ENCODE assay signal across 23 cellular contexts in genomic region chrY:7092836-7093235, GRCh38.
DNase-seq lines count a peak whose midpoint lies in the region; ATAC-seq and TF ChIP-seq lines count a peak whose summit lies in the region.
"Had no signal": no experiment of that assay in that cellular context is flagged by ENCODE, and none has a peak within 500 bp of the region (broad histone marks: within the 10 kb centered on the region; RNA-seq: fewer than 3 reads in every experiment).

No MANE protein-coding gene starts in this region.

- no peak for TF ChIP-seq POLR2A in breast epithelium (IDR thresholded peaks at IDR 0.05)

- intact Hi-C loops in activated CD8-positive, alpha-beta T cell treated with anti-CD3 and anti-CD28 coated beads for 36 hours (cut with micrococcal nuclease), result no loop called here
- intact Hi-C loops in breast epithelium (cut with DNase I; ENCODE audit: low total_unique reads), result no loop called here

- peaks cover 9% of the 10 kb centered on the region for H3K79me1 ChIP-seq in trophoblast cell (ENCODE audit: low read length)

- H3K9me3 ChIP-seq in trophoblast cell (ENCODE audit: insufficient read depth, low read depth, low read length) (no peaks in the 10 kb centered on the region), breast epithelium (no peaks in the 10 kb centered on the region)
- H3K9me3 ChIP-seq: ascending aorta, colonic mucosa, gastrocnemius medialis, tibial nerve had no signal

- H3K27me3 ChIP-seq in trophoblast cell (ENCODE audit: insufficient read depth, low read length), result no peaks in the 10 kb centered on the region
- no peaks in the 10 kb centered on the region for H3K27me3 ChIP-seq in breast epithelium
- H3K27me3 ChIP-seq: ascending aorta, colonic mucosa, gastrocnemius medialis, tibial nerve had no signal

- no peak overlapping the region for H3K9ac ChIP-seq in trophoblast cell (ENCODE audit: low read length)

- H3K27ac Mint-ChIP-seq in activated CD8-positive, alpha-beta T cell treated with anti-CD3 and anti-CD28 coated beads for 36 hours, result no peak overlapping the region
- H3K27ac Mint-ChIP-seq in activated CD8-positive, alpha-beta T cell treated with anti-CD3 and anti-CD28 coated beads, Interleukin-2, amount 10 ng/mL, durations not matched to agents 7 days and 5 days, result no peak overlapping the region
- H3K27ac Mint-ChIP-seq: activated CD4-positive, alpha-beta T cell treated with anti-CD3 and anti-CD28 coated beads, Interleukin-2, amount 10 ng/mL, durations not matched to agents 24 days and 14 days; CD4-positive, CD25-positive, alpha-beta regulatory T cell; stimulated activated effector memory CD8-positive, alpha-beta T cell treated with anti-CD3 and anti-CD28 coated beads, Interleukin-12 subunit alpha, Interleukin-12 subunit beta, amount 100 ng/mL, for 72 hours had no signal

- no peak overlapping the region for H3K4me3 ChIP-seq in trophoblast cell (ENCODE audit: low read depth, low read length)
- no peak overlapping the region for H3K4me3 ChIP-seq in breast epithelium
- H3K4me3 ChIP-seq: ascending aorta, colonic mucosa, gastrocnemius medialis, SK-N-MC, tibial nerve had no signal

- no peak overlapping the region for H2AFZ ChIP-seq in trophoblast cell (ENCODE audit: insufficient read depth, low read length, poor library complexity)

- H3K36me3 ChIP-seq in trophoblast cell (ENCODE audit: control insufficient read depth in 1 of 2, insufficient read depth in 2 of 2, low read length in 2 of 2) (no peaks in the 10 kb centered on the region), breast epithelium (no peaks in the 10 kb centered on the region)
- H3K36me3 ChIP-seq: ascending aorta, colonic mucosa, gastrocnemius medialis, tibial nerve had no signal

- no peaks in the 10 kb centered on the region for H3K4me1 Mint-ChIP-seq in activated CD8-positive, alpha-beta T cell treated with anti-CD3 and anti-CD28 coated beads for 36 hours (ENCODE audit: low read depth)
- H3K4me1 Mint-ChIP-seq in activated CD8-positive, alpha-beta T cell treated with anti-CD3 and anti-CD28 coated beads, Interleukin-2, amount 10 ng/mL, durations not matched to agents 7 days and 5 days (ENCODE audit: low read depth), result peaks cover 6% of the 10 kb centered on the region
- H3K4me1 Mint-ChIP-seq: CD4-positive, CD25-positive, alpha-beta regulatory T cell had no signal

- POLR2A ChIA-PET in activated CD8-positive, alpha-beta T cell treated with anti-CD3 and anti-CD28 coated beads for 36 hours (lab: Charles Lee), result no interaction called here
- POLR2A ChIA-PET in activated CD8-positive, alpha-beta T cell treated with anti-CD3 and anti-CD28 coated beads, Interleukin-2, amount 10 ng/mL, durations not matched to agents 7 days and 5 days (lab: Charles Lee), result no interaction called here

- H3K4me2 ChIP-seq in trophoblast cell (ENCODE audit: low read length), result no peak overlapping the region

- TF ChIP-seq CTCF in activated CD8-positive, alpha-beta T cell treated with anti-CD3 and anti-CD28 coated beads for 36 hours (IDR thresholded peaks at IDR 0.05), result no peak
- no peak for TF ChIP-seq CTCF in breast epithelium (IDR thresholded peaks at IDR 0.05)

- no peak overlapping the region for H2AK5ac ChIP-seq in trophoblast cell (ENCODE audit: low read length)

- peak overlapping the region; percentile 42 for H4K91ac ChIP-seq in trophoblast cell (ENCODE audit: low read depth, low read length)

- peak; percentile 9 for DNase-seq in activated CD8-positive, alpha-beta T cell treated with anti-CD3 and anti-CD28 coated beads for 36 hours
- DNase-seq in activated CD8-positive, alpha-beta T cell treated with anti-CD3 and anti-CD28 coated beads, Interleukin-2, amount 10 ng/mL, durations not matched to agents 7 days and 5 days, result no peak
- peak; percentile 0 for DNase-seq in NCI-H446 treated with DMSO at 0.1 percent for 48 hours (lab: John Stamatoyannopoulos, UW)
- peak; percentile 1 for DNase-seq in dermis blood vessel endothelial cell
- no peak for DNase-seq in trophoblast cell
- no peak for DNase-seq in breast epithelium (ENCODE audit: low spot score in 2 of 2)
- DNase-seq in CD1c-positive myeloid dendritic cell (ENCODE audit: extremely low spot score), result no peak
- no peak for DNase-seq in activated CD4-positive, CD25-positive, alpha-beta regulatory T cell (lab: John Stamatoyannopoulos, UW)
- DNase-seq: activated CD4-positive, alpha-beta T cell treated with anti-CD3 and anti-CD28 coated beads, Interleukin-2, amount 10 ng/mL, durations not matched to agents 24 days and 14 days; activated naive CD4-positive, alpha-beta T cell treated with Interleukin-2 at 50 U/mL for 16 hours; CD4-positive, CD25-positive, alpha-beta regulatory T cell; colonic mucosa; gastrocnemius medialis; GOT3; left ventricle myocardium superior; MV-4-11; NCI-H1930; nucleus accumbens; stimulated activated CD4-positive, alpha-beta T cell treated with anti-CD3 and anti-CD28 coated beads, Interleukin-12 subunit alpha, Interleukin-12 subunit beta, amount 100 ng/mL, for 4 hours had no signal

- no peak overlapping the region for H4K12ac ChIP-seq in trophoblast cell (ENCODE audit: low read depth, low read length)

- no peaks in the 10 kb centered on the region for H3K36me3 Mint-ChIP-seq in activated CD8-positive, alpha-beta T cell treated with anti-CD3 and anti-CD28 coated beads for 36 hours (ENCODE audit: low read depth)
- no peaks in the 10 kb centered on the region for H3K36me3 Mint-ChIP-seq in activated CD8-positive, alpha-beta T cell treated with anti-CD3 and anti-CD28 coated beads, Interleukin-2, amount 10 ng/mL, durations not matched to agents 7 days and 5 days (ENCODE audit: low read depth)
- H3K36me3 Mint-ChIP-seq: CD4-positive, CD25-positive, alpha-beta regulatory T cell; stimulated activated effector memory CD8-positive, alpha-beta T cell treated with anti-CD3 and anti-CD28 coated beads, Interleukin-12 subunit alpha, Interleukin-12 subunit beta, amount 100 ng/mL, for 72 hours had no signal

- no peak overlapping the region for H3K27ac ChIP-seq in trophoblast cell (ENCODE audit: low read depth, low read length)
- H3K27ac ChIP-seq in breast epithelium, result no peak overlapping the region
- H3K27ac ChIP-seq: ascending aorta, colonic mucosa, gastrocnemius medialis, SK-N-MC, tibial nerve had no signal

- H3K23ac ChIP-seq in trophoblast cell (ENCODE audit: low read length), result no peak overlapping the region

- no peak overlapping the region for H3K18ac ChIP-seq in trophoblast cell (ENCODE audit: low read length)

- no CpG with 5 or more reads among the region's 1 CpG for WGBS in trophoblast cell (ENCODE audit: extremely low coverage, insufficient coverage, insufficient read length)

- ATAC-seq in activated CD8-positive, alpha-beta T cell treated with anti-CD3 and anti-CD28 coated beads for 36 hours, result no peak
- no peak for ATAC-seq in activated CD8-positive, alpha-beta T cell treated with anti-CD3 and anti-CD28 coated beads, Interleukin-2, amount 10 ng/mL, durations not matched to agents 7 days and 5 days
- ATAC-seq: gastrocnemius medialis; left ventricle myocardium superior; stimulated activated effector memory CD8-positive, alpha-beta T cell treated with anti-CD3 and anti-CD28 coated beads, Interleukin-12 subunit alpha, Interleukin-12 subunit beta, amount 100 ng/mL, for 72 hours had no signal

- no peak overlapping the region for H3K14ac ChIP-seq in trophoblast cell (ENCODE audit: low read length)

- H3K4me1 ChIP-seq in trophoblast cell (ENCODE audit: control insufficient read depth in 1 of 2, insufficient read depth in 2 of 2, low read length in 2 of 2) (peaks cover 12 to 13% of the 10 kb centered on the region in 2 experiments), breast epithelium (no peaks in the 10 kb centered on the region)
- H3K4me1 ChIP-seq: ascending aorta, colonic mucosa, gastrocnemius medialis, tibial nerve had no signal

- no peak overlapping the region for H3K4me3 Mint-ChIP-seq in activated CD8-positive, alpha-beta T cell treated with anti-CD3 and anti-CD28 coated beads for 36 hours
- H3K4me3 Mint-ChIP-seq in activated CD8-positive, alpha-beta T cell treated with anti-CD3 and anti-CD28 coated beads, Interleukin-2, amount 10 ng/mL, durations not matched to agents 7 days and 5 days, result no peak overlapping the region
- H3K4me3 Mint-ChIP-seq: activated CD4-positive, alpha-beta T cell treated with anti-CD3 and anti-CD28 coated beads, Interleukin-2, amount 10 ng/mL, durations not matched to agents 24 days and 14 days; CD4-positive, CD25-positive, alpha-beta regulatory T cell; stimulated activated effector memory CD8-positive, alpha-beta T cell treated with anti-CD3 and anti-CD28 coated beads, Interleukin-12 subunit alpha, Interleukin-12 subunit beta, amount 100 ng/mL, for 72 hours had no signal

- no peak overlapping the region for H2BK12ac ChIP-seq in trophoblast cell (ENCODE audit: low read length)

- CTCF ChIA-PET in activated CD8-positive, alpha-beta T cell treated with anti-CD3 and anti-CD28 coated beads for 36 hours (lab: Charles Lee), result no interaction called here
- CTCF ChIA-PET in activated CD8-positive, alpha-beta T cell treated with anti-CD3 and anti-CD28 coated beads, Interleukin-2, amount 10 ng/mL, durations not matched to agents 7 days and 5 days (lab: Charles Lee), result no interaction called here

- no peak overlapping the region for H3K4ac ChIP-seq in trophoblast cell (ENCODE audit: low read depth, low read length)

- H4K8ac ChIP-seq in trophoblast cell (ENCODE audit: low read depth, low read length), result no peak overlapping the region

- no peaks in the 10 kb centered on the region for H3K9me3 Mint-ChIP-seq in activated CD8-positive, alpha-beta T cell treated with anti-CD3 and anti-CD28 coated beads for 36 hours
- H3K9me3 Mint-ChIP-seq in activated CD8-positive, alpha-beta T cell treated with anti-CD3 and anti-CD28 coated beads, Interleukin-2, amount 10 ng/mL, durations not matched to agents 7 days and 5 days (ENCODE audit: insufficient read depth), result no peaks in the 10 kb centered on the region
- H3K9me3 Mint-ChIP-seq: CD4-positive, CD25-positive, alpha-beta regulatory T cell; stimulated activated effector memory CD8-positive, alpha-beta T cell treated with anti-CD3 and anti-CD28 coated beads, Interleukin-12 subunit alpha, Interleukin-12 subunit beta, amount 100 ng/mL, for 72 hours had no signal

- H2BK5ac ChIP-seq in trophoblast cell (ENCODE audit: low read depth, low read length, poor library complexity), result no peak overlapping the region

- no peak overlapping the region for H2BK120ac ChIP-seq in trophoblast cell (ENCODE audit: insufficient read depth, low read length, poor library complexity)

- no peaks in the 10 kb centered on the region for H3K79me2 ChIP-seq in trophoblast cell (ENCODE audit: control insufficient read depth, insufficient read depth, low read length, poor library complexity)

- H3K27me3 Mint-ChIP-seq in activated CD8-positive, alpha-beta T cell treated with anti-CD3 and anti-CD28 coated beads for 36 hours, result no peaks in the 10 kb centered on the region
- peaks cover 2% of the 10 kb centered on the region for H3K27me3 Mint-ChIP-seq in activated CD8-positive, alpha-beta T cell treated with anti-CD3 and anti-CD28 coated beads, Interleukin-2, amount 10 ng/mL, durations not matched to agents 7 days and 5 days (ENCODE audit: low read depth)

Comparison
In these comparisons a context has a peak if more than half of its experiments do, and no peak if none do; other contexts are left out.
1. DNase-seq: peak in activated CD8-positive, alpha-beta T cell treated with anti-CD3 and anti-CD28 coated beads for 36 hours (single experiment), NCI-H446 treated with DMSO at 0.1 percent for 48 hours (single experiment) and dermis blood vessel endothelial cell (single experiment); none in activated CD8-positive, alpha-beta T cell treated with anti-CD3 and anti-CD28 coated beads, Interleukin-2, amount 10 ng/mL, durations not matched to agents 7 days and 5 days (single experiment), trophoblast cell (0 of 2), breast epithelium (0 of 2), CD1c-positive myeloid dendritic cell (single experiment) and activated CD4-positive, CD25-positive, alpha-beta regulatory T cell (0 of 4).